8 cellular contexts compared by ENCODE assay signal in the genomic region with DNA sequence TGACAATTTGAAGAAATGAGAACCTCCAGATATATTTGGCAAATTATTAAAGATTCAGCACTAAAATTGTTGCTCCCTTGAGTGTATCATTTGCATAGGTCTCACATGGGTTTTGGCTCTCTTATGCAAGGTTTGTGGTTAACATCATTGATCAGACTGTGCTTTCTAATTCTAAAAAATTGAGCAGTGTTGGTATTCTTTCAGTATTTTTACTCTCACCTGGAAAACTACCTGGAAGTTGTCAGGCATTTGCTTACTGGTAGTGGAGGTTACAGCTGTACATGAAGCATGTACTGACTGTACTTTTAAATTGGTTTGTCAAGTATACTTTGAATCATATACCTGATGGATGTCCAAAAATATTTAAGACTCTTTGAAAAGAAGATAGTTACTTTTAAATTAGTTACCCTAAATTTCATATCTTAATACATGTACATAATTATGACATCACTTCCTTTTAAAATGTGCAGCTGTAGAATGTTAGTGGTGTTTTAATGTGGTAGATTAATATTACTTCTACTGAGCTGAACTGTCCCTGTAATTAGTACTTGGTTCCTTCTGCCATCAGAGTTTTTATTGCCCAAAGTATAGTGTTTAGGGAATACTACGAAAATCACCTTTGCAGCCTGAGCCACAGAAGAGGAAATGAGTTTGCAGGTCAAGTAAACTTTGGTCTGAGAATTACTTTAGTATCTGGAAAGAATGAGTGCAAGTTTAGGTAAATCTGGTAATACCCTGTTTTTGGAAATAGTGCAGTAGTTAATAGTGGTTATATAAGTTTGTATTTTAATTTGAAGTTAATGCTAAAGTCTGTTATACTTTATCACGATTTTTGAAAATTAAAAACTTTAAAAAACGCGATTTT. TPM values are rescaled to one million over a fixed set of nuclear protein-coding genes. Genes with fewer than 3 reads are reported as not detected.
DNase-seq lines count a peak whose midpoint lies in the region; ATAC-seq and TF ChIP-seq lines count a peak whose summit lies in the region.

No MANE protein-coding gene starts in this region.

- peaks cover 65% of the 10 kb centered on the region for H3K4me1 Mint-ChIP-seq in neural crest cell

- H3K27ac ChIP-seq in OCI-LY7 (ENCODE audit: low read depth, low read length, poor library complexity, severe bottlenecking) (peak overlapping the region; percentile 94), ectodermal cell (ENCODE audit: insufficient read depth, low read depth, low read length, poor library complexity, severe bottlenecking) (peak overlapping the region; percentile 100)

- H3K27ac Mint-ChIP-seq in neural crest cell (ENCODE audit: unreplicated experiment) = peak overlapping the region; percentile 100

- CTCF ChIA-PET in OCI-LY7 (lab: Charles Lee; ENCODE audit: unreplicated experiment) = no interaction called here

- H3K79me2 ChIP-seq in OCI-LY7 (ENCODE audit: insufficient read depth, low read depth, low read length) = peaks cover 96% of the 10 kb centered on the region

- BruUV-seq in OCI-LY7 (replicated peaks; lab: Mats Ljungman, UMichigan) = no TSS peak

- H3K4me3 ChIP-seq in OCI-LY7 (ENCODE audit: low read depth, low read length, poor library complexity, severe bottlenecking) (peak overlapping the region; percentile 92), ectodermal cell (ENCODE audit: insufficient read depth, low read depth, low read length) (peak overlapping the region; percentile 72)

- H3K4me1 ChIP-seq in OCI-LY7 (ENCODE audit: insufficient read depth, low read length, poor library complexity, severe bottlenecking) (peaks cover 49% of the 10 kb centered on the region), ectodermal cell (ENCODE audit: control insufficient read depth, insufficient read depth, low read length) (peaks cover 15% of the 10 kb centered on the region)

- H3K27me3 Mint-ChIP-seq in neural crest cell (ENCODE audit: low read depth) = peaks cover 18% of the 10 kb centered on the region

- no peak for TF ChIP-seq CTCF in OCI-LY7 (conservative IDR thresholded peaks at IDR 0.05; ENCODE audit: low read length)
- no peak for TF ChIP-seq CTCF in neural crest cell (conservative IDR thresholded peaks at IDR 0.05)

- peaks cover 74% of the 10 kb centered on the region for H3K36me3 ChIP-seq in OCI-LY7 (ENCODE audit: insufficient read depth, low read length)
- H3K36me3 ChIP-seq in ectodermal cell (ENCODE audit: control insufficient read depth, insufficient read depth, low read length) = peaks cover 2% of the 10 kb centered on the region

- intact Hi-C loops in OCI-LY7 (cut with micrococcal nuclease; ENCODE audit: unreplicated experiment) = no loop called here

- POLR2A ChIA-PET in OCI-LY7 (lab: Charles Lee) = interaction anchor here (0.5 to 10.3 kb wide), 9 partner anchors 19 to 93 kb away, joined by 3 to 147 read pairs (median 6); no protein-coding TSS in a partner anchor

- 8 to 37% methylated on average over 1 of the region's 4 CpGs for whole genome bisulfite sequencing in ectodermal cell, 2 experiments

- DNase-seq in NCI-H1105 treated with DMSO at 0.1 percent for 48 hours (lab: John Stamatoyannopoulos, UW) (peak; percentile 28), NCI-H1105 (lab: John Stamatoyannopoulos, UW) (no peak), OCI-LY7 (ENCODE audit: low spot score) (peak; percentile 58), neural crest cell (ENCODE audit: low read depth, low spot score) (no peak), middle frontal gyrus (ENCODE audit: extremely low spot score, low spot score) (no peak)

- H3K27me3 ChIP-seq in ectodermal cell (ENCODE audit: control insufficient read depth, insufficient read depth, low read length, poor library complexity, severe bottlenecking) = no peaks in the 10 kb centered on the region

- no peaks in the 10 kb centered on the region for H3K9me2 ChIP-seq in OCI-LY7 (ENCODE audit: insufficient read depth, low read length)

- peak overlapping the region; percentile 95 for H3K4me3 Mint-ChIP-seq in neural crest cell

- H3K36me3 Mint-ChIP-seq in neural crest cell (ENCODE audit: low read depth) = peaks cover 27% of the 10 kb centered on the region

- H3K9me3 ChIP-seq in OCI-LY7 (ENCODE audit: low read length) (peaks cover 15% of the 10 kb centered on the region; the same call in 1 of the 2 replicates), ectodermal cell (ENCODE audit: control insufficient read depth, low read length) (no peaks in the 10 kb centered on the region)

- no peak for ATAC-seq in HG02884 (IDR thresholded peaks at IDR 0.05; ENCODE audit: unreplicated experiment)
- ATAC-seq in esophagus mucosa = no peak

- peaks cover 40% of the 10 kb centered on the region; the same call in 1 of the 2 replicates for H4K20me1 ChIP-seq in OCI-LY7 (ENCODE audit: insufficient read depth, low read length)

- H2AFZ ChIP-seq in OCI-LY7 (ENCODE audit: low read length) = no peak overlapping the region

- H3K9me3 Mint-ChIP-seq in neural crest cell = peaks cover 4% of the 10 kb centered on the region

- H3K4me2 ChIP-seq in OCI-LY7 (ENCODE audit: low read length) = peak overlapping the region; percentile 90

RNA-seq across cellular contexts. Expression of gene CHD2, which starts 2.8 kb away (rescaled TPM):
- 133 and 169 TPM in 2 replicates for total RNA-seq in OCI-LY7 (2014; rRNA removed; shearing (Covaris generic))
- 213 and 259 TPM in 2 replicates for total RNA-seq in OCI-LY7 (2022)
- polyA plus RNA-seq in ectodermal cell (2013, experiment 1 of 4) = 50.0 TPM
- 52.6 TPM for polyA plus RNA-seq in ectodermal cell (2013, experiment 2 of 4)
- polyA plus RNA-seq in ectodermal cell (2013, experiment 3 of 4) = 38.1 TPM
- polyA plus RNA-seq in ectodermal cell (2013, experiment 4 of 4) = 44.1 TPM
- total RNA-seq in neural crest cell = 93.4 and 103 TPM in 2 replicates
- 67.5 TPM for total RNA-seq in esophagus mucosa

Comparison
In these comparisons a context has a peak if more than half of its experiments do, and no peak if none do; other contexts are left out.
1. DNase-seq: peak in NCI-H1105 treated with DMSO at 0.1 percent for 48 hours (single experiment) and OCI-LY7 (single experiment); none in NCI-H1105 (single experiment), neural crest cell (single experiment) and middle frontal gyrus (single experiment).